Comparison of ENCODE assay signal across 9 cellular contexts in genomic region chr4:38128478-38129451, GRCh38.
DNase-seq lines count a peak whose midpoint lies in the region; ATAC-seq and TF ChIP-seq lines count a peak whose summit lies in the region.
"Had no signal": no experiment of that assay in that cellular context is flagged by ENCODE, and none has a peak within 500 bp of the region (broad histone marks: within the 10 kb centered on the region; RNA-seq: fewer than 3 reads in every experiment).

No MANE protein-coding gene starts in this region.

- ATAC-seq in GM18520 (IDR thresholded peaks at IDR 0.05; ENCODE audit: unreplicated experiment) (peak; percentile 49), HG02852 (IDR thresholded peaks at IDR 0.05; ENCODE audit: unreplicated experiment) (peak; percentile 51)
- peak; percentile 76 for ATAC-seq in activated naive CD8-positive, alpha-beta T cell treated with anti-CD3 and anti-CD28 coated beads, Interleukin-2, amount 50 U/mL, for 24 hours
- ATAC-seq: Panc1 had no signal

- H3K9me3 Mint-ChIP-seq in activated naive CD8-positive, alpha-beta T cell treated with anti-CD3 and anti-CD28 coated beads, Interleukin-2, amount 50 U/mL, for 24 hours, result no peaks in the 10 kb centered on the region
- H3K9me3 Mint-ChIP-seq in nephron progenitor cell (no peaks in the 10 kb centered on the region), endothelial cell (ENCODE audit: unreplicated experiment) (no peaks in the 10 kb centered on the region)

- in situ Hi-C loops in SK-MEL-5 (cut with HindIII; ENCODE audit: low pct_unique_long_range_greater_than_20kb, low sequenced_read_pairs), result no loop called here

- TF ChIP-seq CTCF in nephron progenitor cell (IDR thresholded peaks at IDR 0.05), result no peak
- no peak for TF ChIP-seq CTCF in uterus (IDR thresholded peaks at IDR 0.05)
- TF ChIP-seq CTCF in endothelial cell (IDR thresholded peaks at IDR 0.05; ENCODE audit: unreplicated experiment), result no peak

- H3K27me3 Mint-ChIP-seq in activated naive CD8-positive, alpha-beta T cell treated with anti-CD3 and anti-CD28 coated beads, Interleukin-2, amount 50 U/mL, for 24 hours, result peaks cover 1% of the 10 kb centered on the region
- H3K27me3 Mint-ChIP-seq in nephron progenitor cell (ENCODE audit: low read depth, poor library complexity), result peaks cover 13% of the 10 kb centered on the region
- peaks cover 5% of the 10 kb centered on the region for H3K27me3 Mint-ChIP-seq in endothelial cell (ENCODE audit: unreplicated experiment)

- peak overlapping the region; percentile 83 for H3K27ac Mint-ChIP-seq in activated naive CD8-positive, alpha-beta T cell treated with anti-CD3 and anti-CD28 coated beads, Interleukin-2, amount 50 U/mL, for 24 hours
- peak overlapping the region; percentile 60 for H3K27ac Mint-ChIP-seq in nephron progenitor cell
- H3K27ac Mint-ChIP-seq in endothelial cell (ENCODE audit: unreplicated experiment), result no peak overlapping the region

- peak overlapping the region; percentile 47 for H3K4me3 Mint-ChIP-seq in activated naive CD8-positive, alpha-beta T cell treated with anti-CD3 and anti-CD28 coated beads, Interleukin-2, amount 50 U/mL, for 24 hours
- no peak overlapping the region for H3K4me3 Mint-ChIP-seq in nephron progenitor cell
- H3K4me3 Mint-ChIP-seq in endothelial cell (ENCODE audit: unreplicated experiment), result no peak overlapping the region

- DNase-seq in SK-MEL-5 (ENCODE audit: low read depth, low spot score), result peak; percentile 56
- DNase-seq in activated naive CD8-positive, alpha-beta T cell treated with anti-CD3 and anti-CD28 coated beads, Interleukin-2, amount 50 U/mL, for 24 hours, result peak; percentile 66
- no peak for DNase-seq in nephron progenitor cell
- DNase-seq in uterus, result no peak
- no peak for DNase-seq in glomerular visceral epithelial cell (ENCODE audit: extremely low spot score)
- DNase-seq in endothelial cell (ENCODE audit: low spot score), result no peak

- intact Hi-C loops in uterus (cut with DNase I; ENCODE audit: low total_unique reads), result no loop called here

- H3K36me3 Mint-ChIP-seq in activated naive CD8-positive, alpha-beta T cell treated with anti-CD3 and anti-CD28 coated beads, Interleukin-2, amount 50 U/mL, for 24 hours (ENCODE audit: low read depth), result peaks cover 36% of the 10 kb centered on the region
- H3K36me3 Mint-ChIP-seq in nephron progenitor cell (ENCODE audit: low read depth) (peaks cover 34% of the 10 kb centered on the region), endothelial cell (ENCODE audit: low read depth, unreplicated experiment) (peaks cover 21% of the 10 kb centered on the region)

- no peaks in the 10 kb centered on the region for H3K36me3 ChIP-seq in uterus

- no peak overlapping the region for H3K4me3 ChIP-seq in uterus

- no peak for TF ChIP-seq POLR2A in uterus (IDR thresholded peaks at IDR 0.05)

- no peaks in the 10 kb centered on the region for H3K9me3 ChIP-seq in uterus

- H3K4me1 Mint-ChIP-seq in activated naive CD8-positive, alpha-beta T cell treated with anti-CD3 and anti-CD28 coated beads, Interleukin-2, amount 50 U/mL, for 24 hours, result peaks cover 60% of the 10 kb centered on the region
- H3K4me1 Mint-ChIP-seq in nephron progenitor cell, result peaks cover 67% of the 10 kb centered on the region
- H3K4me1 Mint-ChIP-seq in endothelial cell (ENCODE audit: unreplicated experiment), result peaks cover 21% of the 10 kb centered on the region

- peaks cover under 1 to 11% of the 10 kb centered on the region in 2 donors for H3K4me1 ChIP-seq in uterus

- no peaks in the 10 kb centered on the region for H3K27me3 ChIP-seq in uterus

- peak overlapping the region; percentile 53 to 94 for H3K27ac ChIP-seq in uterus

Comparison
In these comparisons a context has a peak if more than half of its experiments do, and no peak if none do; other contexts are left out.
1. DNase-seq: peak in SK-MEL-5 (single experiment) and activated naive CD8-positive, alpha-beta T cell treated with anti-CD3 and anti-CD28 coated beads, Interleukin-2, amount 50 U/mL, for 24 hours (single experiment); none in nephron progenitor cell (single experiment), uterus (0 of 2), glomerular visceral epithelial cell (single experiment) and endothelial cell (single experiment).
2. Peak in every context shown above with its lines, with median percentiles within 50 percentile points of each other: ATAC-seq.